ENCODE assay signal across 9 cellular contexts in the genomic region with DNA sequence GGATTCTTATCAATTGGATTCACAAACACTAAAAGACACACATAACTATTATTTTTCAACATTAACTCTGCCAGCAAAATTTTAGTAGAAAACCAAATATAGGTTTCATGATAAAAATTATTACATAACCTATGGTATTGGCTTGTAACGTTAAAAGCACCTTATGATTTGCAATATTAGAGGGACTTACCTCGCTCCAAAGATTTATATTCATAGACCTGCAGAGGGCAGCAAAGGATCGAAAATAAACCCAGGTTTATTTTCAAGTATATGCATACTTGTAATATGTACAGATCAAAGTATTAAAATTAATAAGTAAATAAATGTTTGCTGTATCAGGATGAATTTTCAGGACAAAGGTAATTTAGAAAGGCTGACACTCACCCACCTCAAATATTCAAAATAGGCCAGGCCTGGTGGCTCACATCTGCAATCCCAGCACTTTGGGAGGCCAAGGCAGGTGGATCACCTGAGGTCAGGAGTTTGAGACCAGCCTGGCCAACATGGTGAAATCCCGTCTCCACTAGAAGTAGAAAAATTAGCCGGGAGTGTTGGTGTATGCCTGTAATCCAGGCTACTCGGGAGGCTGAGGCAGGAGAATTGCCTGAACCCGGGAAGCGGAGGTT. TPM values are rescaled to one million over a fixed set of nuclear protein-coding genes. Genes with fewer than 3 reads are reported as not detected.
DNase-seq lines count a peak whose midpoint lies in the region; ATAC-seq, FAIRE-seq and TF ChIP-seq lines count a peak whose summit lies in the region.
"Had no signal": no experiment of that assay in that cellular context is flagged by ENCODE, and none has a peak within 500 bp of the region (broad histone marks: within the 10 kb centered on the region; RNA-seq: fewer than 3 reads in every experiment).

No MANE protein-coding gene starts in this region.

- no peak overlapping the region for H3K4me3 Mint-ChIP-seq in activated CD4-positive, alpha-beta T cell treated with anti-CD3 and anti-CD28 coated beads, Interleukin-2, amount 10 ng/mL, durations not matched to agents 7 days and 5 days
- H3K4me3 Mint-ChIP-seq in activated CD4-positive, alpha-beta T cell treated with anti-CD3 and anti-CD28 coated beads for 36 hours, result no peak overlapping the region
- H3K4me3 Mint-ChIP-seq: activated naive CD4-positive, alpha-beta T cell treated with anti-CD3 and anti-CD28 coated beads, Interleukin-2, amount 50 U/mL, for 24 hours had no signal

- no peak for FAIRE-seq in GM12878 (lab: Jason Lieb, UNC)

- H3K27me3 ChIP-seq in GM12878 (replicated peaks in 1 of 2; ENCODE audit: control insufficient read depth in 2 of 2, insufficient read depth in 2 of 2, low read length in 1 of 2) (no peaks in the 10 kb centered on the region), liver (ENCODE audit: control insufficient read depth in 4 of 4, insufficient read depth in 4 of 4, low read length in 3 of 4) (no peaks in the 10 kb centered on the region)

- no peaks in the 10 kb centered on the region for H3K79me2 ChIP-seq in GM12878 (ENCODE audit: control insufficient read depth, insufficient read depth, low read length)

- 92% methylated on average over 8 of the region's 8 CpGs for WGBS in GM12878 (ENCODE audit: insufficient coverage, insufficient replicate concordance, low lambda C conversion rate, missing lambda C conversion rate)
- 67% methylated on average over 8 of the region's 8 CpGs for WGBS in liver

- H3K27me3 Mint-ChIP-seq in activated CD4-positive, alpha-beta T cell treated with anti-CD3 and anti-CD28 coated beads, Interleukin-2, amount 10 ng/mL, durations not matched to agents 7 days and 5 days, result no peaks in the 10 kb centered on the region
- no peaks in the 10 kb centered on the region for H3K27me3 Mint-ChIP-seq in activated CD4-positive, alpha-beta T cell treated with anti-CD3 and anti-CD28 coated beads for 36 hours
- H3K27me3 Mint-ChIP-seq: activated naive CD4-positive, alpha-beta T cell treated with anti-CD3 and anti-CD28 coated beads, Interleukin-2, amount 50 U/mL, for 24 hours had no signal

- CTCF ChIA-PET in activated CD4-positive, alpha-beta T cell treated with anti-CD3 and anti-CD28 coated beads, Interleukin-2, amount 10 ng/mL, durations not matched to agents 7 days and 5 days (lab: Charles Lee), result no interaction called here
- CTCF ChIA-PET in activated CD4-positive, alpha-beta T cell treated with anti-CD3 and anti-CD28 coated beads for 36 hours (lab: Charles Lee), result interaction anchor here (0.8 to 1.0 kb wide), 2 partner anchors 13 to 34 kb away, joined by 3 read pairs; no protein-coding TSS in a partner anchor
- CTCF ChIA-PET in GM12878 (lab: Yijun Ruan, JAX), result interaction anchor here (0.9 to 1.4 kb wide), 7 partner anchors 9 to 345 kb away, joined by 3 to 7 read pairs (median 4); no protein-coding TSS in a partner anchor

- no TSS peak for BruUV-seq in GM12878 (replicated peaks; lab: Mats Ljungman, UMichigan)

- TF ChIP-seq RAD21 in GM12878 (IDR thresholded peaks at IDR 0.05; ENCODE audit: insufficient read depth, low read depth, low read length) (peak; percentile 28; the same call in 1 of the 2 replicates), liver (IDR thresholded peaks at IDR 0.05) (peak; percentile 65)

- peaks cover 2 to 20% of the 10 kb centered on the region in 2 experiments; a peak in 3 of 4 replicates for H3K36me3 ChIP-seq in GM12878 (ENCODE audit: control insufficient read depth in 2 of 2, insufficient read depth in 2 of 2, low read length in 1 of 2)
- peaks cover 3 to 60% (median 41%) of the 10 kb centered on the region in 4 donors for H3K36me3 ChIP-seq in liver (ENCODE audit: control insufficient read depth in 4 of 4, insufficient read depth in 3 of 4, low read depth in 1 of 4, low read length in 3 of 4)

- no peak for TF ChIP-seq POLR2A in GM12878 (IDR thresholded peaks at IDR 0.05; ENCODE audit: low read depth, low read length)

- H3K9me3 ChIP-seq in GM12878 (replicated peaks; ENCODE audit: control insufficient read depth, insufficient read depth, low read length) (no peaks in the 10 kb centered on the region), liver (ENCODE audit: control insufficient read depth in 4 of 4, low read length in 3 of 4) (no peaks in the 10 kb centered on the region)

- in situ Hi-C loops in GM12878 (cut with MboI), result no loop called here

- no peak overlapping the region for H3K4me3 ChIP-seq in GM12878
- no peak overlapping the region for H3K4me3 ChIP-seq in liver (ENCODE audit: low read depth in 1 of 3, low read length in 3 of 3)

- TF ChIP-seq EP300 in GM12878 (IDR thresholded peaks at IDR 0.05; ENCODE audit: borderline replicate concordance in 1 of 2, control insufficient read depth in 1 of 2, low read depth in 2 of 2, low read length in 2 of 2), result no peak

- no peaks in the 10 kb centered on the region for H3K9me3 Mint-ChIP-seq in activated CD4-positive, alpha-beta T cell treated with anti-CD3 and anti-CD28 coated beads, Interleukin-2, amount 10 ng/mL, durations not matched to agents 7 days and 5 days
- H3K9me3 Mint-ChIP-seq in activated CD4-positive, alpha-beta T cell treated with anti-CD3 and anti-CD28 coated beads for 36 hours (ENCODE audit: low read depth), result no peaks in the 10 kb centered on the region
- H3K9me3 Mint-ChIP-seq: activated naive CD4-positive, alpha-beta T cell treated with anti-CD3 and anti-CD28 coated beads, Interleukin-2, amount 50 U/mL, for 24 hours had no signal

- POLR2A ChIA-PET in activated CD4-positive, alpha-beta T cell treated with anti-CD3 and anti-CD28 coated beads, Interleukin-2, amount 10 ng/mL, durations not matched to agents 7 days and 5 days (lab: Charles Lee), result no interaction called here
- POLR2A ChIA-PET in activated CD4-positive, alpha-beta T cell treated with anti-CD3 and anti-CD28 coated beads for 36 hours (lab: Charles Lee), result no interaction called here
- POLR2A ChIA-PET in GM12878 (lab: Charles Lee), result no interaction called here

- peaks cover 48% of the 10 kb centered on the region for H3K36me3 Mint-ChIP-seq in activated CD4-positive, alpha-beta T cell treated with anti-CD3 and anti-CD28 coated beads, Interleukin-2, amount 10 ng/mL, durations not matched to agents 7 days and 5 days (ENCODE audit: low read depth)
- peaks cover 62% of the 10 kb centered on the region for H3K36me3 Mint-ChIP-seq in activated CD4-positive, alpha-beta T cell treated with anti-CD3 and anti-CD28 coated beads for 36 hours (ENCODE audit: low read depth)

- H3K27ac ChIP-seq in GM12878 (ENCODE audit: control insufficient read depth, insufficient read depth), result no peak overlapping the region
- no peak overlapping the region for H3K27ac ChIP-seq in liver (ENCODE audit: low read depth in 1 of 2, low read length in 2 of 2)

- no peaks in the 10 kb centered on the region for H3K4me1 Mint-ChIP-seq in activated CD4-positive, alpha-beta T cell treated with anti-CD3 and anti-CD28 coated beads, Interleukin-2, amount 10 ng/mL, durations not matched to agents 7 days and 5 days
- H3K4me1 Mint-ChIP-seq in activated CD4-positive, alpha-beta T cell treated with anti-CD3 and anti-CD28 coated beads for 36 hours, result no peaks in the 10 kb centered on the region
- H3K4me1 Mint-ChIP-seq: activated naive CD4-positive, alpha-beta T cell treated with anti-CD3 and anti-CD28 coated beads, Interleukin-2, amount 50 U/mL, for 24 hours had no signal

- TF ChIP-seq CTCF in GM12878 (IDR thresholded peaks at IDR 0.05 in 2 of 3, conservative IDR thresholded peaks at IDR 0.05 in 1 of 3; ENCODE audit: control insufficient read depth in 2 of 3, extremely low read depth in 1 of 3, insufficient read depth in 1 of 3, low read depth in 3 of 3, low read length in 3 of 3) (peak in 2 of 3 experiments; percentile 21 to 49; a peak in 2 of 6 replicates), liver (IDR thresholded peaks at IDR 0.05; ENCODE audit: low read depth, low read length, missing input control) (peak; percentile 37)

- H4K20me1 ChIP-seq in GM12878 (ENCODE audit: control insufficient read depth, insufficient read depth), result no peaks in the 10 kb centered on the region

- RAD21 ChIA-PET in GM12878 (lab: Charles Lee; ENCODE audit: unreplicated experiment), result no interaction called here

- H3K4me2 ChIP-seq in GM12878 (ENCODE audit: control insufficient read depth, insufficient read depth), result no peak overlapping the region

- H3K4me1 ChIP-seq in GM12878 (ENCODE audit: control insufficient read depth, insufficient read depth, low read length), result no peaks in the 10 kb centered on the region
- H3K4me1 ChIP-seq in liver (ENCODE audit: control insufficient read depth in 4 of 4, insufficient read depth in 4 of 4, low read length in 3 of 4), result no peaks in the 10 kb centered on the region

- no peak overlapping the region for H3K27ac Mint-ChIP-seq in activated CD4-positive, alpha-beta T cell treated with anti-CD3 and anti-CD28 coated beads, Interleukin-2, amount 10 ng/mL, durations not matched to agents 7 days and 5 days
- H3K27ac Mint-ChIP-seq in activated CD4-positive, alpha-beta T cell treated with anti-CD3 and anti-CD28 coated beads for 36 hours, result no peak overlapping the region
- H3K27ac Mint-ChIP-seq: activated naive CD4-positive, alpha-beta T cell treated with anti-CD3 and anti-CD28 coated beads, Interleukin-2, amount 50 U/mL, for 24 hours had no signal

- intact Hi-C loops in activated CD4-positive, alpha-beta T cell treated with anti-CD3 and anti-CD28 coated beads for 36 hours (cut with DNase I, micrococcal nuclease), result no loop called here
- intact Hi-C loops in GM12878 (cut with micrococcal nuclease; ENCODE audit: unreplicated experiment), result no loop called here

- SMC1A ChIA-PET in GM12878 (lab: Charles Lee; ENCODE audit: uncharacterized antibody, unreplicated experiment), result interaction anchor here (0.8 to 1.0 kb wide), 2 partner anchors 10 to 1715 kb away, joined by 3 read pairs; no protein-coding TSS in a partner anchor

- peak; percentile 55 for DNase-seq in activated CD4-positive, alpha-beta T cell treated with anti-CD3 and anti-CD28 coated beads, Interleukin-2, amount 10 ng/mL, durations not matched to agents 7 days and 5 days
- no peak for DNase-seq in activated CD4-positive, alpha-beta T cell treated with anti-CD3 and anti-CD28 coated beads for 36 hours
- DNase-seq in M059J (ENCODE audit: low read depth) (peak; percentile 43), GM12878 (ENCODE audit: low read depth, low spot score) (no peak), activated gamma-delta T cell (lab: John Stamatoyannopoulos, UW) (no peak), COLO668 (lab: John Stamatoyannopoulos, UW; ENCODE audit: unreplicated experiment) (no peak)

- ATAC-seq in activated CD4-positive, alpha-beta T cell treated with anti-CD3 and anti-CD28 coated beads for 36 hours, result no peak
- peak; percentile 73 for ATAC-seq in GM12878
- ATAC-seq in HG03342 (IDR thresholded peaks at IDR 0.05; ENCODE audit: unreplicated experiment), result no peak

- no peak overlapping the region for H3K9ac ChIP-seq in GM12878 (ENCODE audit: control insufficient read depth, insufficient read depth, low read length)
- H3K9ac ChIP-seq in liver (ENCODE audit: low read depth in 1 of 2, low read length in 2 of 2), result no peak overlapping the region

- H2AFZ ChIP-seq in GM12878 (ENCODE audit: control insufficient read depth, low read depth, low read length), result no peak overlapping the region

RNA-seq across cellular contexts. Expression of a gene that starts 45.3 kb away (rescaled TPM):
- 10 to 100 TPM; 77.6 to 80.2 TPM for total RNA-seq in activated CD4-positive, alpha-beta T cell treated with anti-CD3 and anti-CD28 coated beads, Interleukin-2, amount 10 ng/mL, durations not matched to agents 7 days and 5 days
- total RNA-seq in activated CD4-positive, alpha-beta T cell treated with anti-CD3 and anti-CD28 coated beads for 36 hours, result 100 to 1,000 TPM; 189 to 191 TPM
- total RNA-seq in M059J (2014; rRNA removed; shearing (Covaris generic)), result 36.8 and 46.7 TPM in 2 replicates
- total RNA-seq in GM12878 (2013; cell fraction: nucleolus; rRNA removed), result 188 and 193 TPM in 2 replicates
- total RNA-seq in GM12878 (2014; rRNA removed) (84.8 and 91.6 TPM in 2 replicates), GM12878 (2014; rRNA removed; fragmentation: Illumina TruSeq; extraction: Trizol) (119 TPM in 2 replicates), GM12878 (2021) (148 and 152 TPM in 2 replicates), liver (10 to 100 TPM; 40.1 to 62.3 TPM)
- 39.7 TPM for polyA plus RNA-seq in GM12878 (2011; ENCODE audit: low read depth)
- polyA plus RNA-seq in GM12878 (2011; rRNA removed) (141 and 231 TPM in 2 replicates), GM12878 (2014; fragmentation: Illumina TruSeq; extraction: Trizol) (106 and 123 TPM in 2 replicates), GM12878 (2014; fragmentation: Nextera tagmentation; extraction: Ambion mirVana) (10 to 100 TPM; 34.1 to 62.5 TPM), GM12878 (2014; rRNA removed) (62.1 and 76.3 TPM in 2 replicates), GM12878 (2016; fragmentation: Nextera tagmentation; extraction: Ambion mirVana) (100 to 1,000 TPM in 1 of 2 experiments, 10 to 100 TPM in 1; 93.6 to 100 TPM), liver (10 to 100 TPM; 24.5 to 28.7 TPM)
- polyA plus RNA-seq in GM12878 (2011; cell fraction: cytosol; rRNA removed), result 41.0 and 52.1 TPM in 2 replicates
- 72.0 and 111 TPM in 2 replicates for polyA plus RNA-seq in GM12878 (2011; cell fraction: nucleus; rRNA removed)
- polyA plus RNA-seq in GM12878 (2012), result 49.3 and 71.0 TPM in 2 replicates
- polyA minus RNA-seq in GM12878 (2011; rRNA and poly(A)+ RNA removed), result 88.7 and 183 TPM in 2 replicates
- 89.8 and 96.9 TPM in 2 replicates for polyA minus RNA-seq in GM12878 (2011; cell fraction: cytosol; rRNA and poly(A)+ RNA removed)
- polyA minus RNA-seq in GM12878 (2011; cell fraction: nucleus; rRNA and poly(A)+ RNA removed), result 47.3 and 91.6 TPM in 2 replicates

Comparison
In these comparisons a context has a peak if more than half of its experiments do, and no peak if none do; other contexts are left out.
1. DNase-seq: peak in activated CD4-positive, alpha-beta T cell treated with anti-CD3 and anti-CD28 coated beads, Interleukin-2, amount 10 ng/mL, durations not matched to agents 7 days and 5 days (single experiment) and M059J (single experiment); none in activated CD4-positive, alpha-beta T cell treated with anti-CD3 and anti-CD28 coated beads for 36 hours (single experiment), GM12878 (single experiment), activated gamma-delta T cell (single experiment) and COLO668 (single experiment).